9 cellular contexts compared by ENCODE assay signal in genomic region chr11:75597636-75598035, GRCh38. TPM values are rescaled to one million over a fixed set of nuclear protein-coding genes. Genes with fewer than 3 reads are reported as not detected.
A peak's percentile ranks its signal among the peaks of the same experiment; 100 is the strongest.
DNase-seq lines count a peak whose midpoint lies in the region; ATAC-seq and TF ChIP-seq lines count a peak whose summit lies in the region.
"Had no signal": no experiment of that assay in that cellular context is flagged by ENCODE, and none has a peak within 500 bp of the region (broad histone marks: within the 10 kb centered on the region; RNA-seq: fewer than 3 reads in every experiment).

No MANE protein-coding gene starts in this region.

- H2BK5ac ChIP-seq in mesenchymal stem cell (ENCODE audit: low read depth, low read length, poor library complexity, severe bottlenecking) = no peak overlapping the region

- H3K4ac ChIP-seq in mesenchymal stem cell (ENCODE audit: low read depth in 1 of 2, low read length in 2 of 2) = no peak overlapping the region

- 20% methylated on average over 4 of the region's 4 CpGs for WGBS in mesenchymal stem cell

- no peak overlapping the region for H3K14ac ChIP-seq in mesenchymal stem cell (ENCODE audit: low read length in 2 of 2)

- H3K27me3 ChIP-seq in mesenchymal stem cell (ENCODE audit: control insufficient read depth in 1 of 2, insufficient read depth in 1 of 2, low read length in 2 of 2) = peaks cover 0 to 61% of the 10 kb centered on the region in 2 experiments

- CTCF ChIA-PET in activated CD4-positive, alpha-beta T cell treated with anti-CD3 and anti-CD28 coated beads, Interleukin-2, amount 10 ng/mL, durations not matched to agents 7 days and 5 days (lab: Charles Lee) = interaction anchor here (1.1 to 1.4 kb wide), 4 partner anchors 10 to 38 kb away, joined by 3 to 4 read pairs (median 3); no protein-coding TSS in a partner anchor

- peaks cover 2% of the 10 kb centered on the region for H3K4me1 Mint-ChIP-seq in activated CD4-positive, alpha-beta T cell treated with anti-CD3 and anti-CD28 coated beads, Interleukin-2, amount 10 ng/mL, durations not matched to agents 24 days and 14 days
- H3K4me1 Mint-ChIP-seq in activated CD4-positive, alpha-beta T cell treated with anti-CD3 and anti-CD28 coated beads, Interleukin-2, amount 10 ng/mL, durations not matched to agents 7 days and 5 days = peaks cover 7% of the 10 kb centered on the region

- no peak overlapping the region for H3K18ac ChIP-seq in mesenchymal stem cell (ENCODE audit: low read depth in 1 of 2, low read length in 2 of 2)

- ATAC-seq in HG03097 (IDR thresholded peaks at IDR 0.05; ENCODE audit: low FRiP score, unreplicated experiment) (no peak), HG03135 (IDR thresholded peaks at IDR 0.05; ENCODE audit: unreplicated experiment) (no peak), HG03095 (IDR thresholded peaks at IDR 0.05; ENCODE audit: unreplicated experiment) (no peak)
- ATAC-seq: activated T-cell treated with anti-CD3 and anti-CD28 coated beads, Interleukin-2, amount 50 U/mL, for 72 hours had no signal

- POLR2A ChIA-PET in activated CD4-positive, alpha-beta T cell treated with anti-CD3 and anti-CD28 coated beads, Interleukin-2, amount 10 ng/mL, durations not matched to agents 7 days and 5 days (lab: Charles Lee) = no interaction called here

- no peak overlapping the region for H2BK120ac ChIP-seq in mesenchymal stem cell (ENCODE audit: low read depth, low read length)

- H3K4me2 ChIP-seq in mesenchymal stem cell (ENCODE audit: low read length, poor library complexity, severe bottlenecking) = no peak overlapping the region

- H2AK5ac ChIP-seq in mesenchymal stem cell (ENCODE audit: low read length, severe bottlenecking) = no peak overlapping the region

- H3K79me1 ChIP-seq in mesenchymal stem cell (replicated peaks; ENCODE audit: low read length, poor library complexity, severe bottlenecking) = no peaks in the 10 kb centered on the region

- no peak overlapping the region for H3K4me3 Mint-ChIP-seq in activated CD4-positive, alpha-beta T cell treated with anti-CD3 and anti-CD28 coated beads, Interleukin-2, amount 10 ng/mL, durations not matched to agents 24 days and 14 days
- H3K4me3 Mint-ChIP-seq in activated CD4-positive, alpha-beta T cell treated with anti-CD3 and anti-CD28 coated beads, Interleukin-2, amount 10 ng/mL, durations not matched to agents 7 days and 5 days = no peak overlapping the region
- H3K4me3 Mint-ChIP-seq: activated T-cell treated with anti-CD3 and anti-CD28 coated beads, Interleukin-2, amount 50 U/mL, for 72 hours had no signal

- H3K4me1 ChIP-seq in mesenchymal stem cell (ENCODE audit: control insufficient read depth, insufficient read depth, low read depth, low read length) = no peaks in the 10 kb centered on the region

- H3K23ac ChIP-seq in mesenchymal stem cell (ENCODE audit: low read length in 2 of 2) = no peak overlapping the region

- H4K91ac ChIP-seq in mesenchymal stem cell (ENCODE audit: low read length) = no peak overlapping the region

- peaks cover 0 to 2% of the 10 kb centered on the region in 2 experiments for H3K36me3 ChIP-seq in mesenchymal stem cell (ENCODE audit: control insufficient read depth in 1 of 2, insufficient read depth in 2 of 2, low read depth in 1 of 2, low read length in 2 of 2)

- H3K9me3 Mint-ChIP-seq in activated CD4-positive, alpha-beta T cell treated with anti-CD3 and anti-CD28 coated beads, Interleukin-2, amount 10 ng/mL, durations not matched to agents 24 days and 14 days = no peaks in the 10 kb centered on the region
- H3K9me3 Mint-ChIP-seq in activated CD4-positive, alpha-beta T cell treated with anti-CD3 and anti-CD28 coated beads, Interleukin-2, amount 10 ng/mL, durations not matched to agents 7 days and 5 days = no peaks in the 10 kb centered on the region
- H3K9me3 Mint-ChIP-seq: activated T-cell treated with anti-CD3 and anti-CD28 coated beads, Interleukin-2, amount 50 U/mL, for 72 hours had no signal

- H3K9ac ChIP-seq in mesenchymal stem cell (ENCODE audit: low read length) = no peak overlapping the region

- peak; percentile 58 for DNase-seq in activated CD4-positive, alpha-beta T cell treated with anti-CD3 and anti-CD28 coated beads, Interleukin-2, amount 10 ng/mL, durations not matched to agents 24 days and 14 days
- no peak for DNase-seq in activated CD4-positive, alpha-beta T cell treated with anti-CD3 and anti-CD28 coated beads, Interleukin-2, amount 10 ng/mL, durations not matched to agents 7 days and 5 days
- DNase-seq in NCI-H1417 (lab: John Stamatoyannopoulos, UW) = peak; percentile 43 to 73 (median 72)
- DNase-seq in mesenchymal stem cell = peak; percentile 36

- H3K4me3 ChIP-seq in mesenchymal stem cell (ENCODE audit: insufficient read depth in 1 of 2, low read depth in 1 of 2, low read length in 2 of 2) = no peak overlapping the region

- H3K27ac Mint-ChIP-seq in activated CD4-positive, alpha-beta T cell treated with anti-CD3 and anti-CD28 coated beads, Interleukin-2, amount 10 ng/mL, durations not matched to agents 24 days and 14 days = no peak overlapping the region
- no peak overlapping the region for H3K27ac Mint-ChIP-seq in activated CD4-positive, alpha-beta T cell treated with anti-CD3 and anti-CD28 coated beads, Interleukin-2, amount 10 ng/mL, durations not matched to agents 7 days and 5 days
- H3K27ac Mint-ChIP-seq: activated T-cell treated with anti-CD3 and anti-CD28 coated beads, Interleukin-2, amount 50 U/mL, for 72 hours had no signal

- peak; percentile 82 for TF ChIP-seq CTCF in VCaP (conservative IDR thresholded peaks at IDR 0.05)

- H2BK15ac ChIP-seq in mesenchymal stem cell (ENCODE audit: low read depth, poor library complexity, severe bottlenecking) = no peak overlapping the region

- no peak overlapping the region for H3K27ac ChIP-seq in VCaP
- H3K27ac ChIP-seq in mesenchymal stem cell (ENCODE audit: low read length, poor library complexity, severe bottlenecking) = no peak overlapping the region

- H2AFZ ChIP-seq in mesenchymal stem cell (ENCODE audit: low read depth, low read length) = no peak overlapping the region

- H3K36me3 Mint-ChIP-seq in activated CD4-positive, alpha-beta T cell treated with anti-CD3 and anti-CD28 coated beads, Interleukin-2, amount 10 ng/mL, durations not matched to agents 24 days and 14 days (ENCODE audit: low read depth) = no peaks in the 10 kb centered on the region
- H3K36me3 Mint-ChIP-seq in activated CD4-positive, alpha-beta T cell treated with anti-CD3 and anti-CD28 coated beads, Interleukin-2, amount 10 ng/mL, durations not matched to agents 7 days and 5 days (ENCODE audit: low read depth) = no peaks in the 10 kb centered on the region

- H3K9me3 ChIP-seq in mesenchymal stem cell (ENCODE audit: control insufficient read depth, low read length) = no peaks in the 10 kb centered on the region

- peaks cover 26% of the 10 kb centered on the region for H3K27me3 Mint-ChIP-seq in activated CD4-positive, alpha-beta T cell treated with anti-CD3 and anti-CD28 coated beads, Interleukin-2, amount 10 ng/mL, durations not matched to agents 24 days and 14 days
- peaks cover 11% of the 10 kb centered on the region for H3K27me3 Mint-ChIP-seq in activated CD4-positive, alpha-beta T cell treated with anti-CD3 and anti-CD28 coated beads, Interleukin-2, amount 10 ng/mL, durations not matched to agents 7 days and 5 days

- H4K8ac ChIP-seq in mesenchymal stem cell (ENCODE audit: low read length) = no peak overlapping the region

- H2BK12ac ChIP-seq in mesenchymal stem cell (ENCODE audit: low read length in 2 of 2) = no peak overlapping the region

- intact Hi-C loops in activated CD4-positive, alpha-beta T cell treated with anti-CD3 and anti-CD28 coated beads, Interleukin-2, amount 10 ng/mL, durations not matched to agents 24 days and 14 days (cut with micrococcal nuclease) = no loop called here

RNA-seq across cellular contexts. Expression of gene SERPINH1, which starts 35.6 kb away (rescaled TPM):
- 29.6 and 30.3 TPM in 2 replicates for total RNA-seq in activated CD4-positive, alpha-beta T cell treated with anti-CD3 and anti-CD28 coated beads, Interleukin-2, amount 10 ng/mL, durations not matched to agents 24 days and 14 days
- total RNA-seq in activated CD4-positive, alpha-beta T cell treated with anti-CD3 and anti-CD28 coated beads, Interleukin-2, amount 10 ng/mL, durations not matched to agents 7 days and 5 days = 10 to 100 TPM; 11.3 to 11.9 TPM
- polyA plus RNA-seq in mesenchymal stem cell (2013, experiment 1 of 2) = 896 TPM
- polyA plus RNA-seq in mesenchymal stem cell (2013, experiment 2 of 2) = 870 TPM
